Comparison of ENCODE assay signal across 8 cellular contexts in the genomic region with DNA sequence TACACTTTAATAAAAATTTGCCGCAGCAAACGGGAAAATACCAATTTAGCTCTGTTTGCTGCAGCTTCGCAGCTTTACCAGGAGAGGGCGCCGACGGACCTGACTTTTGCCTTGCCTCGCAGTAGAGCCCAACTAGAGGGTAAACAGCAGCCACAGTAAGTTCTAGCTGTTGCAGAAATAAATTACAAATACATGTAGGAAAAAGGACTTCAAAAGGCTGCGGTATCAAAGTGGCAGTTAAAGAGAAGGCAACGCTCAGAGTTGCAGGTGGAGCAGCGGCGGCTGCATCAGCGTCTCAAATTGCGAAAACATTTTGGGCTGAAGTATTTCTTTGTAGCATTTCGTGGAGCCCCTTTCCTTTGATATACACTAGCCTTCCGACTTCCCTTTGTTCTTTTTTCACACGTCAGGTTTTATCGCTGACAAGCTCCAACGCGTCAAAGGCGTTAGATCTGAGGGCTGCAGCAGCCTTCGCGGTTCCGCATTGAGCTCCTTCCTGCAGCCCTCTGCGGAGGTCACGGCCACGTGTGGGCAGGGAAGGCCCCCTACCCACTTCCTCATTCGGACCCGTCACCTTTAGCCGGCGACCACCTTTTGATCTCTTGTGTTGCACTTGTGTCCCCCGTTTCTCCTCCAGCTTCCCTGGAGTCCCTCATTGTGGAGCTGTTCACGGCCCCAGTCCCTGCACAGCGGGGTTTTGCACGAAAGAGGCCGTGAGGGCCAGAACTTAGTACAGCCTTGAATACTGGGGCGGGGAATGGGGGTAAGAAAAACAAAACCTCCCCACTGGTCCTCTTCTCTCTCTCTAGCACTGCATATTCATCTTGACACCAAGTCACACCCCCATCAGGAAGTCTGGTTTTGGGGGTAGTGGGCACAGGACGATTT.
DNase-seq lines count a peak whose midpoint lies in the region; ATAC-seq and TF ChIP-seq lines count a peak whose summit lies in the region.

No MANE protein-coding gene starts in this region.

- DNase-seq in DMS53 treated with DMSO at 0.1 percent for 48 hours (lab: John Stamatoyannopoulos, UW; ENCODE audit: unreplicated experiment) (peak; percentile 88), HuH-7 (ENCODE audit: low spot score) (peak; percentile 51), RWPE2 (ENCODE audit: low spot score) (no peak), glomerular visceral epithelial cell (ENCODE audit: extremely low spot score) (peak; percentile 53), osteocyte (ENCODE audit: extremely low spot score, unreplicated experiment) (no peak), transverse colon (peak; percentile 39)
- peak; percentile 69 for DNase-seq in activated naive CD4-positive, alpha-beta T cell treated with Interleukin-2 at 50 U/mL for 16 hours

- no peak for TF ChIP-seq EP300 in transverse colon (IDR thresholded peaks at IDR 0.05; ENCODE audit: low read depth)

- H3K9me3 Mint-ChIP-seq in osteocyte (ENCODE audit: unreplicated experiment) = no peaks in the 10 kb centered on the region

- H3K4me1 ChIP-seq in RWPE2 (ENCODE audit: insufficient read depth, poor library complexity, severe bottlenecking) (no peaks in the 10 kb centered on the region), transverse colon (peaks cover 0 to 13% (median 0%) of the 10 kb centered on the region in 4 donors)

- 5 to 11% methylated on average over 19 to 37 of the region's 37 CpGs for WGBS in transverse colon (ENCODE audit: low coverage in 1 of 2), 2 donors

- peaks cover 39% of the 10 kb centered on the region for H3K27me3 ChIP-seq in RWPE2 (ENCODE audit: insufficient read depth, poor library complexity, severe bottlenecking)
- H3K27me3 ChIP-seq in transverse colon = peaks cover 18% of the 10 kb centered on the region

- H3K36me3 ChIP-seq in RWPE2 (ENCODE audit: low read depth) = no peaks in the 10 kb centered on the region
- H3K36me3 ChIP-seq in transverse colon = no peaks in the 10 kb centered on the region

- in situ Hi-C loops in transverse colon (cut with MboI; ENCODE audit: low pct_ligation_motif_present in 1 of 4, low pct_unique_long_range_greater_than_20kb in 1 of 4, low sequenced_read_pairs in 3 of 4) = loop anchor here in 1 of 4 donors (5.0 kb wide), 1 partner anchor 43 kb away; no protein-coding TSS in a partner anchor

- peaks cover 62% of the 10 kb centered on the region for H3K27me3 Mint-ChIP-seq in osteocyte (ENCODE audit: unreplicated experiment)

- H3K4me1 Mint-ChIP-seq in osteocyte (ENCODE audit: unreplicated experiment) = peaks cover 13% of the 10 kb centered on the region

- TF ChIP-seq CTCF in RWPE2 (IDR thresholded peaks at IDR 0.05; ENCODE audit: poor library complexity, severe bottlenecking) = peak; percentile 90
- TF ChIP-seq CTCF in osteocyte (IDR thresholded peaks at IDR 0.05) = peak; percentile 88
- TF ChIP-seq CTCF in transverse colon (IDR thresholded peaks at IDR 0.05) = peak; percentile 64 to 84 (median 77)

- peak overlapping the region; percentile 76 for H3K4me3 Mint-ChIP-seq in osteocyte (ENCODE audit: unreplicated experiment)

- intact Hi-C loops in transverse colon (cut with DNase I; ENCODE audit: low total_unique reads) = no loop called here

- ATAC-seq in GM21447 (IDR thresholded peaks at IDR 0.05; ENCODE audit: unreplicated experiment) (peak; percentile 42), RWPE2 (ENCODE audit: low read depth) (peak; percentile 48)

- H3K27ac ChIP-seq in RWPE2 (ENCODE audit: poor library complexity, severe bottlenecking) (no peak overlapping the region), transverse colon (peak overlapping the region in 2 of 4 donors; percentile 7 to 43)

- H3K4me3 ChIP-seq in RWPE2 (ENCODE audit: severe bottlenecking) (no peak overlapping the region), transverse colon (peak overlapping the region in 3 of 4 donors; percentile 15 to 35 (median 25))

- H3K27ac Mint-ChIP-seq in osteocyte (ENCODE audit: unreplicated experiment) = no peak overlapping the region

- H3K9me3 ChIP-seq in RWPE2 (ENCODE audit: severe bottlenecking) (no peaks in the 10 kb centered on the region), transverse colon (no peaks in the 10 kb centered on the region)

- H3K36me3 Mint-ChIP-seq in osteocyte (ENCODE audit: unreplicated experiment) = no peaks in the 10 kb centered on the region

- no peak for TF ChIP-seq POLR2A in transverse colon (IDR thresholded peaks at IDR 0.05)

Comparison
In these comparisons a context has a peak if more than half of its experiments do, and no peak if none do; other contexts are left out.
1. DNase-seq: peak in DMS53 treated with DMSO at 0.1 percent for 48 hours (single experiment), HuH-7 (single experiment), activated naive CD4-positive, alpha-beta T cell treated with Interleukin-2 at 50 U/mL for 16 hours (single experiment), glomerular visceral epithelial cell (single experiment) and transverse colon (single experiment); none in RWPE2 (single experiment) and osteocyte (single experiment).
2. Peak in every context shown above with its lines, with median percentiles within 50 percentile points of each other: CTCF ChIP-seq.